1 cellular context compared by ENCODE assay signal in genomic region chr2:65638438-65638837, GRCh38.
TF ChIP-seq lines count a peak whose summit lies in the region.

No MANE protein-coding gene starts in this region.

TF ChIP-seq in GM12878, 131 proteins besides CTCF, POLR2A, EP300 and RAD21 (continued from another document):
- no peak for TF ChIP-seq SIX5 (IDR thresholded peaks at IDR 0.05; ENCODE audit: low read depth, low read length, severe bottlenecking)
- TF ChIP-seq CEBPB (IDR thresholded peaks at IDR 0.05; ENCODE audit: borderline replicate concordance in 1 of 2, low read depth in 2 of 2, low read length in 2 of 2): no peak
- no peak for TF ChIP-seq E4F1 (IDR thresholded peaks at IDR 0.05; ENCODE audit: borderline replicate concordance, partially characterized antibody)
- TF ChIP-seq ATF3 (IDR thresholded peaks at IDR 0.05; ENCODE audit: borderline replicate concordance, extremely low read depth, low read depth, low read length): no peak
- TF ChIP-seq ATF7 (IDR thresholded peaks at IDR 0.05; ENCODE audit: low read depth): no peak
- TF ChIP-seq ZNF274 (IDR thresholded peaks at IDR 0.05; ENCODE audit: insufficient read depth, insufficient read length): no peak
- TF ChIP-seq HSF1 (IDR thresholded peaks at IDR 0.05; ENCODE audit: low read depth, low read length): no peak
